Comparison of ENCODE assay signal across 1 cellular context in genomic region chr11:64814712-64815187, GRCh38.
TF ChIP-seq lines count a peak whose summit lies in the region.

No MANE protein-coding gene starts in this region.

TF ChIP-seq in H1, 55 proteins besides CTCF, POLR2A, EP300 and RAD21:
- TF ChIP-seq SP2 (IDR thresholded peaks at IDR 0.05; ENCODE audit: low read length): no peak
- no peak for TF ChIP-seq SP4 (IDR thresholded peaks at IDR 0.05; ENCODE audit: low read length)
- TF ChIP-seq, protein P1, sequence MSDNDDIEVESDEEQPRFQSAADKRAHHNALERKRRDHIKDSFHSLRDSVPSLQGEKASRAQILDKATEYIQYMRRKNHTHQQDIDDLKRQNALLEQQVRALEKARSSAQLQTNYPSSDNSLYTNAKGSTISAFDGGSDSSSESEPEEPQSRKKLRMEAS (IDR thresholded peaks at IDR 0.05): no peak
- no peak for TF ChIP-seq BRCA1 (IDR thresholded peaks at IDR 0.05; ENCODE audit: low read depth, low read length)
- TF ChIP-seq TAF7 (optimal IDR thresholded peaks at IDR 0.05; ENCODE audit: borderline replicate concordance, low read depth, low read length): no peak
- no peak for TF ChIP-seq BCL11A (IDR thresholded peaks at IDR 0.05; ENCODE audit: low read depth in 2 of 2, low read length in 2 of 2)
- no peak for TF ChIP-seq EZH2 (IDR thresholded peaks at IDR 0.05; ENCODE audit: low read depth, low read length, severe bottlenecking)
- no peak for TF ChIP-seq POU5F1 (IDR thresholded peaks at IDR 0.05; ENCODE audit: low read depth, low read length)
- no peak for TF ChIP-seq YY1 (IDR thresholded peaks at IDR 0.05; ENCODE audit: low read depth, low read length)
- no peak for TF ChIP-seq SIN3A (conservative IDR thresholded peaks at IDR 0.05 in 1 of 2, IDR thresholded peaks at IDR 0.05 in 1 of 2; ENCODE audit: low read depth in 1 of 2, low read length in 2 of 2)
- no peak for TF ChIP-seq ZNF274 (IDR thresholded peaks at IDR 0.05; ENCODE audit: borderline replicate concordance, extremely low read depth, low read length)
- no peak for TF ChIP-seq KDM4A (IDR thresholded peaks at IDR 0.05; ENCODE audit: low read depth, low read length, severe bottlenecking)
- TF ChIP-seq, protein P2, sequence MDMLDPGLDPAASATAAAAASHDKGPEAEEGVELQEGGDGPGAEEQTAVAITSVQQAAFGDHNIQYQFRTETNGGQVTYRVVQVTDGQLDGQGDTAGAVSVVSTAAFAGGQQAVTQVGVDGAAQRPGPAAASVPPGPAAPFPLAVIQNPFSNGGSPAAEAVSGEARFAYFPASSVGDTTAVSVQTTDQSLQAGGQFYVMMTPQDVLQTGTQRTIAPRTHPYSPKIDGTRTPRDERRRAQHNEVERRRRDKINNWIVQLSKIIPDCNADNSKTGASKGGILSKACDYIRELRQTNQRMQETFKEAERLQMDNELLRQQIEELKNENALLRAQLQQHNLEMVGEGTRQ (IDR thresholded peaks at IDR 0.05; ENCODE audit: low read length): no peak
- TF ChIP-seq NANOG (IDR thresholded peaks at IDR 0.05; ENCODE audit: insufficient read depth, low read depth, low read length, poor library complexity, severe bottlenecking): no peak
- TF ChIP-seq JUND (IDR thresholded peaks at IDR 0.05; ENCODE audit: low read length): no peak
- TF ChIP-seq, protein P3, sequence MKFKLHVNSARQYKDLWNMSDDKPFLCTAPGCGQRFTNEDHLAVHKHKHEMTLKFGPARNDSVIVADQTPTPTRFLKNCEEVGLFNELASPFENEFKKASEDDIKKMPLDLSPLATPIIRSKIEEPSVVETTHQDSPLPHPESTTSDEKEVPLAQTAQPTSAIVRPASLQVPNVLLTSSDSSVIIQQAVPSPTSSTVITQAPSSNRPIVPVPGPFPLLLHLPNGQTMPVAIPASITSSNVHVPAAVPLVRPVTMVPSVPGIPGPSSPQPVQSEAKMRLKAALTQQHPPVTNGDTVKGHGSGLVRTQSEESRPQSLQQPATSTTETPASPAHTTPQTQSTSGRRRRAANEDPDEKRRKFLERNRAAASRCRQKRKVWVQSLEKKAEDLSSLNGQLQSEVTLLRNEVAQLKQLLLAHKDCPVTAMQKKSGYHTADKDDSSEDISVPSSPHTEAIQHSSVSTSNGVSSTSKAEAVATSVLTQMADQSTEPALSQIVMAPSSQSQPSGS (IDR thresholded peaks at IDR 0.05; ENCODE audit: low read length): no peak
